9 cellular contexts compared by ENCODE assay signal in the genomic region with DNA sequence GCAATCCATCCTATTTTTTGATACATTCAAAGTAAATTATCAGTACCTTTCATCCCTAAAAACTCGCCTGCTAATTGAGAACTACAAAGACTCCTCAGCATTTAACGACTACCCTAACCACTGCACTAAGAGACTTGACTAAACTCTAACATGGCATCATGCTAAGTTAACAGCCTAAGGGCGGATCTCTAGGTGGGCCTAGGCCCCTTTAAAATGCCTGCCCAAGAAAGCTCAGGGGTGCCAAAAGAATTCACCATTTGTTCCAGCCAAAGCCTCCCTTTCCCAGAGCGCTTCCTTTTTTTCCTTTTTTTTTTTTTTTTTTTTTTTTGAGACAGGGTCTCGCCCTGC. TPM values are rescaled to one million over a fixed set of nuclear protein-coding genes. Genes with fewer than 3 reads are reported as not detected.
DNase-seq lines count a peak whose midpoint lies in the region; ATAC-seq and TF ChIP-seq lines count a peak whose summit lies in the region.
"Had no signal": no experiment of that assay in that cellular context is flagged by ENCODE, and none has a peak within 500 bp of the region (broad histone marks: within the 10 kb centered on the region; RNA-seq: fewer than 3 reads in every experiment).

No MANE protein-coding gene starts in this region.

- H3K27me3 ChIP-seq in endodermal cell (ENCODE audit: control insufficient read depth, insufficient read depth, low read length, poor library complexity, severe bottlenecking) (no peaks in the 10 kb centered on the region), neural progenitor cell (no peaks in the 10 kb centered on the region)

- DNase-seq in NCI-H2227 (lab: John Stamatoyannopoulos, UW; ENCODE audit: unreplicated experiment) = peak; percentile 34
- DNase-seq in endodermal cell = no peak
- no peak for DNase-seq in neural progenitor cell (ENCODE audit: low spot score)
- no peak for DNase-seq in SKM-1 (lab: John Stamatoyannopoulos, UW; ENCODE audit: unreplicated experiment)
- no peak for DNase-seq in effector CD4-positive, alpha-beta T cell
- no peak for DNase-seq in GF-D8 (lab: John Stamatoyannopoulos, UW)

- peaks cover 10% of the 10 kb centered on the region for H3F3A ChIP-seq in neural progenitor cell (ENCODE audit: low read depth)

- H3K4me1 ChIP-seq in endodermal cell (ENCODE audit: control insufficient read depth, insufficient read depth, low read length) (no peaks in the 10 kb centered on the region), neural progenitor cell (peaks cover 9% of the 10 kb centered on the region)

- no peak for TF ChIP-seq CTCF in endodermal cell (conservative IDR thresholded peaks at IDR 0.05)
- TF ChIP-seq CTCF in neural progenitor cell (IDR thresholded peaks at IDR 0.05) = no peak

- peak overlapping the region; percentile 95 for H2AFZ ChIP-seq in neural progenitor cell (replicated peaks)

- 60 to 64% methylated on average over 4 to 5 of the region's 5 CpGs for WGBS in endodermal cell (ENCODE audit: insufficient coverage in 1 of 2, insufficient read length in 1 of 2), 2 experiments

- H3K27me3 Mint-ChIP-seq in endodermal cell (ENCODE audit: insufficient read depth) = peaks cover 11% of the 10 kb centered on the region
- no peaks in the 10 kb centered on the region for H3K27me3 Mint-ChIP-seq in neural progenitor cell (ENCODE audit: insufficient read depth, low read depth)

- H3K27ac ChIP-seq in endodermal cell (ENCODE audit: low read depth, low read length) (peak overlapping the region; percentile 75), neural progenitor cell (peak overlapping the region; percentile 24)

- peak overlapping the region; percentile 99 for H3K27ac Mint-ChIP-seq in endodermal cell
- H3K27ac Mint-ChIP-seq in neural progenitor cell = peak overlapping the region; percentile 86

- H3K9me3 Mint-ChIP-seq in endodermal cell = no peaks in the 10 kb centered on the region
- H3K9me3 Mint-ChIP-seq in neural progenitor cell = no peaks in the 10 kb centered on the region

- H3K4me3 ChIP-seq in endodermal cell (ENCODE audit: low read length) (peak overlapping the region; percentile 91), neural progenitor cell (peak overlapping the region; percentile 89)

- H3K4me1 Mint-ChIP-seq in endodermal cell (peaks cover 13% of the 10 kb centered on the region), neural progenitor cell (peaks cover 16% of the 10 kb centered on the region)

- H3K36me3 ChIP-seq in endodermal cell (ENCODE audit: control insufficient read depth, insufficient read depth, low read length) = peaks cover 17% of the 10 kb centered on the region
- H3K36me3 ChIP-seq in neural progenitor cell = peaks cover 6% of the 10 kb centered on the region

- peak overlapping the region; percentile 84 for H3K4me3 Mint-ChIP-seq in endodermal cell
- peak overlapping the region; percentile 98 for H3K4me3 Mint-ChIP-seq in neural progenitor cell

- peak overlapping the region; percentile 83 for H3K9ac ChIP-seq in endodermal cell (ENCODE audit: extremely low read depth, low read length, poor library complexity, severe bottlenecking)
- H3K9ac ChIP-seq in neural progenitor cell = peak overlapping the region; percentile 80

- peaks cover 13% of the 10 kb centered on the region for H3K36me3 Mint-ChIP-seq in endodermal cell (ENCODE audit: low read depth)
- peaks cover 12% of the 10 kb centered on the region for H3K36me3 Mint-ChIP-seq in neural progenitor cell

- peak overlapping the region; percentile 84 for H3K4me2 ChIP-seq in neural progenitor cell

- H3K9me3 ChIP-seq in endodermal cell (ENCODE audit: control insufficient read depth, low read length) = no peaks in the 10 kb centered on the region
- no peaks in the 10 kb centered on the region for H3K9me3 ChIP-seq in neural progenitor cell (ENCODE audit: low read depth)

- peaks cover 30% of the 10 kb centered on the region for H3K79me2 ChIP-seq in neural progenitor cell (ENCODE audit: low read depth)

- ATAC-seq in GM18873 (IDR thresholded peaks at IDR 0.05; ENCODE audit: low FRiP score, unreplicated experiment) (peak; percentile 4), HG02798 (IDR thresholded peaks at IDR 0.05; ENCODE audit: poor library complexity, unreplicated experiment) (no peak)

- peaks cover 6% of the 10 kb centered on the region for H4K20me1 ChIP-seq in neural progenitor cell (ENCODE audit: low read depth)

RNA-seq across cellular contexts. Expression of gene NEK4, which starts 0.6 kb away (rescaled TPM):
- total RNA-seq in endodermal cell (10 to 100 TPM; 44.2 to 49.5 TPM), neural progenitor cell (ENCODE audit: low replicate concordance) (41.8 and 42.0 TPM in 2 replicates)
- polyA plus RNA-seq in endodermal cell (2013, experiment 1 of 2) = 27.0 TPM
- polyA plus RNA-seq in endodermal cell (2013, experiment 2 of 2) = 24.0 TPM

RNA-seq across cellular contexts. Expression of gene ITIH1, which starts 6.1 kb away (rescaled TPM):
- total RNA-seq in endodermal cell (not detected), neural progenitor cell (ENCODE audit: low replicate concordance) (not detected in 2 replicates)
- not detected for polyA plus RNA-seq in endodermal cell (2013, experiment 1 of 2)
- not detected for polyA plus RNA-seq in endodermal cell (2013, experiment 2 of 2)
- total RNA-seq: T-helper 2 cell treated with Interferon-gamma antibody and Interleukin-4, amounts not matched to agents 100 ng/mL and 5 ng/mL, for 36 hours had no signal

RNA-seq across cellular contexts. Expression of gene ITIH3, which starts 23.3 kb away (rescaled TPM):
- not detected for total RNA-seq in endodermal cell
- polyA plus RNA-seq in endodermal cell (2013, experiment 1 of 2) = 0.36 TPM
- polyA plus RNA-seq in endodermal cell (2013, experiment 2 of 2) = 0.41 TPM
- total RNA-seq in neural progenitor cell (ENCODE audit: low replicate concordance) = not detected in 2 replicates
- total RNA-seq: T-helper 2 cell treated with Interferon-gamma antibody and Interleukin-4, amounts not matched to agents 100 ng/mL and 5 ng/mL, for 36 hours had no signal

RNA-seq across cellular contexts. Expression of gene ITIH4, which starts 59.2 kb away (rescaled TPM):
- total RNA-seq in endodermal cell (1 to 10 TPM; 6.0 to 6.2 TPM), neural progenitor cell (ENCODE audit: low replicate concordance) (1.1 and 2.4 TPM in 2 replicates)
- polyA plus RNA-seq in endodermal cell (2013, experiment 1 of 2) = 4.1 TPM
- polyA plus RNA-seq in endodermal cell (2013, experiment 2 of 2) = 4.8 TPM
